In genomic region chr19:10687518-10688288, GRCh38 we compare ENCODE assay signal across 17 cellular contexts. TPM values are rescaled to one million over a fixed set of nuclear protein-coding genes. Genes with fewer than 3 reads are reported as not detected.
DNase-seq lines count a peak whose midpoint lies in the region; ATAC-seq, FAIRE-seq and TF ChIP-seq lines count a peak whose summit lies in the region.
"Had no signal": no experiment of that assay in that cellular context is flagged by ENCODE, and none has a peak within 500 bp of the region (broad histone marks: within the 10 kb centered on the region; RNA-seq: fewer than 3 reads in every experiment).

No MANE protein-coding gene starts in this region.

- H3K9me3 ChIP-seq in right atrium auricular region (no peaks in the 10 kb centered on the region), T-helper 17 cell (ENCODE audit: control insufficient read depth, low read length, poor library complexity, severe bottlenecking) (no peaks in the 10 kb centered on the region), esophagus (ENCODE audit: control insufficient read depth in 2 of 2, insufficient read depth in 1 of 2, low read depth in 1 of 2, low read length in 1 of 2) (no peaks in the 10 kb centered on the region)
- H3K9me3 ChIP-seq: body of pancreas had no signal

- peak overlapping the region; percentile 51 to 77 for H3K27ac ChIP-seq in right atrium auricular region
- peak overlapping the region; percentile 77 to 92 for H3K27ac ChIP-seq in esophagus (ENCODE audit: low read depth in 2 of 2, low read length in 1 of 2)
- peak overlapping the region; percentile 52 for H3K27ac ChIP-seq in substantia nigra (ENCODE audit: low read depth, low read length, poor library complexity, severe bottlenecking)
- H3K27ac ChIP-seq: body of pancreas, C4-2B had no signal

- 87 to 90% methylated on average over 25 of the region's 25 CpGs for WGBS in esophagus, 2 donors

- H3K27me3 Mint-ChIP-seq in T-helper 17 cell, result no peaks in the 10 kb centered on the region
- H3K27me3 Mint-ChIP-seq: activated CD8-positive, alpha-beta T cell treated with anti-CD3 and anti-CD28 coated beads for 36 hours; naive thymus-derived CD8-positive, alpha-beta T cell had no signal

- FAIRE-seq in D721Med (lab: Jason Lieb, UNC), result no peak
- FAIRE-seq: colon had no signal

- H3K27me3 ChIP-seq in right atrium auricular region (no peaks in the 10 kb centered on the region), esophagus (ENCODE audit: control insufficient read depth in 1 of 2, insufficient read depth in 2 of 2, low read length in 2 of 2) (no peaks in the 10 kb centered on the region)
- H3K27me3 ChIP-seq: body of pancreas had no signal

- H3K4me1 Mint-ChIP-seq in T-helper 17 cell, result peaks cover 10% of the 10 kb centered on the region

- H3K36me3 ChIP-seq in right atrium auricular region (peaks cover 92% of the 10 kb centered on the region), esophagus (ENCODE audit: control insufficient read depth in 2 of 2, insufficient read depth in 2 of 2, low read length in 1 of 2) (peaks cover 34 to 79% of the 10 kb centered on the region in 2 donors)

- no peak for DNase-seq in right atrium auricular region (ENCODE audit: low spot score)
- no peak for DNase-seq in cardiac septum (ENCODE audit: low spot score)
- DNase-seq in T-helper 17 cell, result no peak
- peak in 1 of 49 donors; percentile 17 for DNase-seq in substantia nigra (lab: John Stamatoyannopoulos, UW)
- DNase-seq in stimulated activated CD4-positive, alpha-beta T cell treated with anti-CD3 and anti-CD28 coated beads, Interleukin-4, amount 100 ng/mL, for 24 hours, result no peak
- DNase-seq in D721Med (ENCODE audit: insufficient read length, low spot score), result no peak
- DNase-seq: activated CD8-positive, alpha-beta T cell treated with anti-CD3 and anti-CD28 coated beads for 36 hours; body of pancreas; left colon; naive thymus-derived CD8-positive, alpha-beta T cell; NCI-H1694 treated with DMSO at 0.1 percent for 48 hours; NCI-H526 treated with DMSO at 0.1 percent for 48 hours; RPMI8226 had no signal

- intact Hi-C loops in cardiac septum (cut with DNase I), result no loop called here

- ATAC-seq in T-helper 17 cell, result no peak
- no peak for ATAC-seq in HG02763 (IDR thresholded peaks at IDR 0.05; ENCODE audit: unreplicated experiment)
- ATAC-seq: activated CD8-positive, alpha-beta T cell treated with anti-CD3 and anti-CD28 coated beads for 36 hours; body of pancreas; left colon; naive thymus-derived CD8-positive, alpha-beta T cell had no signal

- H3K4me3 Mint-ChIP-seq in T-helper 17 cell, result peak overlapping the region; percentile 61
- H3K4me3 Mint-ChIP-seq: activated CD8-positive, alpha-beta T cell treated with anti-CD3 and anti-CD28 coated beads for 36 hours; naive thymus-derived CD8-positive, alpha-beta T cell had no signal

- no peak overlapping the region for H3K4me3 ChIP-seq in right atrium auricular region
- no peak overlapping the region for H3K4me3 ChIP-seq in esophagus (ENCODE audit: low read depth in 1 of 2, low read length in 2 of 2)
- H3K4me3 ChIP-seq: body of pancreas had no signal

- H3K4me1 ChIP-seq in right atrium auricular region, result peaks cover 0 to 19% of the 10 kb centered on the region in 2 donors
- H3K4me1 ChIP-seq in esophagus (ENCODE audit: control insufficient read depth in 2 of 2, insufficient read depth in 2 of 2, low read length in 1 of 2), result peaks cover 10 to 13% of the 10 kb centered on the region in 2 donors
- H3K4me1 ChIP-seq: body of pancreas had no signal

- peak overlapping the region; percentile 51 for H3K27ac Mint-ChIP-seq in T-helper 17 cell
- H3K27ac Mint-ChIP-seq: activated CD8-positive, alpha-beta T cell treated with anti-CD3 and anti-CD28 coated beads for 36 hours had no signal

- no peak for TF ChIP-seq CTCF in right atrium auricular region (IDR thresholded peaks at IDR 0.05)
- no peak for TF ChIP-seq CTCF in D721Med (IDR thresholded peaks at IDR 0.05; ENCODE audit: insufficient read depth, missing control alignments)

- H3K36me3 Mint-ChIP-seq in T-helper 17 cell (ENCODE audit: low read depth), result peaks cover 3% of the 10 kb centered on the region

RNA-seq across cellular contexts. Expression of gene QTRT1, which starts 13.5 kb away (rescaled TPM):
- total RNA-seq in right atrium auricular region (10 to 100 TPM; 15.2 to 15.8 TPM), cardiac septum (24.9 TPM), T-helper 17 cell (10 to 100 TPM; 49.4 to 56.9 TPM)
- 10 to 100 TPM; 53.2 to 86.4 TPM for polyA plus RNA-seq in esophagus

RNA-seq across cellular contexts. Expression of gene DNM2, which starts 30.2 kb away (rescaled TPM):
- total RNA-seq in right atrium auricular region (100 to 1,000 TPM; 111 to 144 TPM), cardiac septum (138 TPM), T-helper 17 cell (100 to 1,000 TPM; 267 to 273 TPM)
- 10 to 100 TPM; 68.4 to 87.9 TPM for polyA plus RNA-seq in esophagus

RNA-seq across cellular contexts. Expression of gene ILF3, which starts 33.6 kb away (rescaled TPM):
- total RNA-seq in right atrium auricular region, result 10 to 100 TPM; 59.2 to 75.1 TPM
- 115 TPM for total RNA-seq in cardiac septum
- total RNA-seq in T-helper 17 cell, result 100 to 1,000 TPM; 428 to 456 TPM
- polyA plus RNA-seq in esophagus, result 100 to 1,000 TPM in 1 of 2 donors, 10 to 100 TPM in 1; 84.2 to 107 TPM
